In genomic region chr9:32978051-32978450, GRCh38 we compare ENCODE assay signal across 23 cellular contexts. TPM values are rescaled to one million over a fixed set of nuclear protein-coding genes. Genes with fewer than 3 reads are reported as not detected.
DNase-seq lines count a peak whose midpoint lies in the region; FAIRE-seq and TF ChIP-seq lines count a peak whose summit lies in the region.
"Had no signal": no experiment of that assay in that cellular context is flagged by ENCODE, and none has a peak within 500 bp of the region (broad histone marks: within the 10 kb centered on the region; RNA-seq: fewer than 3 reads in every experiment).

No MANE protein-coding gene starts in this region.

- TF ChIP-seq CTCF in MCF 10A (IDR thresholded peaks at IDR 0.05; ENCODE audit: unreplicated experiment) (no peak), mammary epithelial cell (conservative IDR thresholded peaks at IDR 0.05 in 1 of 2, IDR thresholded peaks at IDR 0.05 in 1 of 2; ENCODE audit: extremely low read depth in 1 of 2, insufficient read depth in 1 of 2, low read depth in 1 of 2, low read length in 2 of 2) (no peak), bronchial epithelial cell (IDR thresholded peaks at IDR 0.05; ENCODE audit: insufficient read depth, low read length, severe bottlenecking) (no peak)

- no peak overlapping the region for H3K27ac ChIP-seq in mammary epithelial cell (ENCODE audit: insufficient read depth, low read depth, low read length)
- H3K27ac ChIP-seq: 22Rv1, BLaER1, C4-2B had no signal

- WGBS in mammary epithelial cell (ENCODE audit: low coverage, missing lambda C conversion rate): 83% methylated on average over 2 of the region's 2 CpGs

- H3K79me2 ChIP-seq in mammary epithelial cell (ENCODE audit: insufficient read depth, low read length): peaks cover 3% of the 10 kb centered on the region

- in situ Hi-C loops in mammary epithelial cell (cut with MboI; ENCODE audit: low sequenced_read_pairs in 2 of 2): loop anchor here in 1 of 2 donors (10.0 kb wide), 1 partner anchor 403 kb away; the partner anchor contains the start of gene NDUFB6

- POLR2A ChIA-PET in MCF 10A (lab: Yijun Ruan, JAX): interaction anchor here (0.7 to 1.0 kb wide), 2 partner anchors 440 to 471 kb away, joined by 3 read pairs; no protein-coding TSS in a partner anchor

- peak; percentile 68 for FAIRE-seq in bronchial epithelial cell (lab: Jason Lieb, UNC)
- FAIRE-seq: A204.1, GM12891, GM18507 had no signal

- CTCF ChIA-PET in MCF 10A (lab: Yijun Ruan, JAX): interaction anchor here (1.7 to 3.8 kb wide), 2 partner anchors 389 to 398 kb away, joined by 11 to 22 read pairs; no protein-coding TSS in a partner anchor
- CTCF ChIA-PET in mammary epithelial cell (lab: Charles Lee; ENCODE audit: low non-redundant PET): no interaction called here

- intact Hi-C loops in MCF 10A (cut with micrococcal nuclease): no loop called here
- intact Hi-C loops in mammary epithelial cell (cut with micrococcal nuclease): no loop called here

- no peaks in the 10 kb centered on the region for H3K4me1 Mint-ChIP-seq in activated T-cell treated with anti-CD3 and anti-CD28 coated beads, Interleukin-2, amount 50 U/mL, for 24 hours (ENCODE audit: low read depth)
- H3K4me1 Mint-ChIP-seq in MCF 10A (ENCODE audit: insufficient read depth, unreplicated experiment): no peaks in the 10 kb centered on the region
- H3K4me1 Mint-ChIP-seq: B cell, GM23338, H9 had no signal

- no peak overlapping the region for H3K4me2 ChIP-seq in mammary epithelial cell (ENCODE audit: insufficient read depth, low read depth, low read length)
- H3K4me2 ChIP-seq: BLaER1, GM23338 had no signal

- no peaks in the 10 kb centered on the region for H3K27me3 ChIP-seq in mammary epithelial cell (ENCODE audit: insufficient read depth, low read length)
- no peaks in the 10 kb centered on the region for H3K27me3 ChIP-seq in bronchial epithelial cell (ENCODE audit: control insufficient read depth, insufficient read depth, low read length)
- H3K27me3 ChIP-seq: BLaER1 had no signal

- no peak for DNase-seq in activated T-cell treated with anti-CD3 and anti-CD28 coated beads, Interleukin-2, amount 50 U/mL, for 24 hours
- no peak for DNase-seq in activated T-cell treated with anti-CD3 and anti-CD28 coated beads, Interleukin-2, amount 50 U/mL, for 48 hours
- DNase-seq in MCF 10A (ENCODE audit: unreplicated experiment): no peak
- DNase-seq in mammary epithelial cell: no peak
- no peak for DNase-seq in bronchial epithelial cell (ENCODE audit: low read depth)
- DNase-seq in NCI-H187 treated with DMSO at 0.1 percent for 48 hours (lab: John Stamatoyannopoulos, UW): no peak
- DNase-seq in SK-N-DZ (ENCODE audit: low spot score): no peak
- DNase-seq in NCI-H2227 (lab: John Stamatoyannopoulos, UW; ENCODE audit: unreplicated experiment): no peak
- DNase-seq: Calu3; CD4-positive, CD25-positive, alpha-beta regulatory T cell; CD8-positive, alpha-beta memory T cell; DMS53; DMS79 treated with DMSO at 0.1 percent for 48 hours; GF-D8; H9 had no signal

- no peaks in the 10 kb centered on the region for H3K4me1 ChIP-seq in mammary epithelial cell (ENCODE audit: insufficient read depth, low read length)
- H3K4me1 ChIP-seq: BLaER1 had no signal

- no peaks in the 10 kb centered on the region for H4K20me1 ChIP-seq in mammary epithelial cell (ENCODE audit: insufficient read depth, low read length)
- H4K20me1 ChIP-seq: BLaER1 had no signal

- peaks cover 79% of the 10 kb centered on the region for H3K36me3 Mint-ChIP-seq in activated T-cell treated with anti-CD3 and anti-CD28 coated beads, Interleukin-2, amount 50 U/mL, for 24 hours (ENCODE audit: low read depth)
- peaks cover 63% of the 10 kb centered on the region for H3K36me3 Mint-ChIP-seq in MCF 10A (ENCODE audit: insufficient read depth, unreplicated experiment)

- H3K36me3 ChIP-seq in mammary epithelial cell (ENCODE audit: insufficient read depth, low read length) (peaks cover 28% of the 10 kb centered on the region), bronchial epithelial cell (ENCODE audit: control insufficient read depth, insufficient read depth, low read length) (peaks cover 11% of the 10 kb centered on the region)

- no peak overlapping the region for H3K9ac ChIP-seq in mammary epithelial cell (ENCODE audit: insufficient read depth, low read length)
- H3K9ac ChIP-seq: BLaER1 had no signal

- no peaks in the 10 kb centered on the region for H3K9me3 ChIP-seq in mammary epithelial cell (replicated peaks; ENCODE audit: insufficient read depth, low read length)
- H3K9me3 ChIP-seq: BLaER1 had no signal

- H3K4me3 Mint-ChIP-seq in activated T-cell treated with anti-CD3 and anti-CD28 coated beads, Interleukin-2, amount 50 U/mL, for 24 hours: no peak overlapping the region
- H3K4me3 Mint-ChIP-seq in MCF 10A (ENCODE audit: unreplicated experiment): no peak overlapping the region
- H3K4me3 Mint-ChIP-seq: B cell; CD4-positive, CD25-positive, alpha-beta regulatory T cell; CD8-positive, alpha-beta memory T cell; GM23338; H9 had no signal

- no peak overlapping the region for H3K4me3 ChIP-seq in mammary epithelial cell (replicated peaks in 1 of 3; ENCODE audit: insufficient read depth in 1 of 3, low read depth in 2 of 3, low read length in 3 of 3)
- no peak overlapping the region for H3K4me3 ChIP-seq in bronchial epithelial cell (ENCODE audit: low read depth, low read length)
- H3K4me3 ChIP-seq: BLaER1, GM23338 had no signal

- H3K27me3 Mint-ChIP-seq in activated T-cell treated with anti-CD3 and anti-CD28 coated beads, Interleukin-2, amount 50 U/mL, for 24 hours: no peaks in the 10 kb centered on the region
- H3K27me3 Mint-ChIP-seq in MCF 10A (ENCODE audit: insufficient read depth, unreplicated experiment): no peaks in the 10 kb centered on the region
- H3K27me3 Mint-ChIP-seq: B cell; CD4-positive, CD25-positive, alpha-beta regulatory T cell; CD8-positive, alpha-beta memory T cell had no signal

- H3K9me3 Mint-ChIP-seq in activated T-cell treated with anti-CD3 and anti-CD28 coated beads, Interleukin-2, amount 50 U/mL, for 24 hours: no peaks in the 10 kb centered on the region
- no peaks in the 10 kb centered on the region for H3K9me3 Mint-ChIP-seq in MCF 10A (ENCODE audit: unreplicated experiment)
- H3K9me3 Mint-ChIP-seq: CD4-positive, CD25-positive, alpha-beta regulatory T cell; CD8-positive, alpha-beta memory T cell; GM23338; H9 had no signal

- dilution Hi-C loops in mammary epithelial cell (cut with HindIII; ENCODE audit: low sequenced_read_pairs): no loop called here

- peak overlapping the region; percentile 47 for H3K27ac Mint-ChIP-seq in activated T-cell treated with anti-CD3 and anti-CD28 coated beads, Interleukin-2, amount 50 U/mL, for 24 hours
- peak overlapping the region; percentile 23 for H3K27ac Mint-ChIP-seq in MCF 10A (ENCODE audit: low read depth, unreplicated experiment)
- H3K27ac Mint-ChIP-seq: B cell, GM23338, H9 had no signal

- BruUV-seq in MCF 10A (replicated peaks; lab: Mats Ljungman, UMichigan) (no TSS peak), mammary epithelial cell (replicated peaks; lab: Mats Ljungman, UMichigan) (no TSS peak)

- H2AFZ ChIP-seq in mammary epithelial cell (ENCODE audit: low read depth, low read length): no peak overlapping the region
- H2AFZ ChIP-seq: GM23338 had no signal

RNA-seq across cellular contexts. Expression of gene APTX, which starts 23.4 kb away (rescaled TPM):
- 97.4 and 99.2 TPM in 2 replicates for total RNA-seq in MCF 10A (2022)
- 10 to 100 TPM; 37.5 to 72.2 TPM for total RNA-seq in mammary epithelial cell
- polyA plus RNA-seq in mammary epithelial cell: 46.2 TPM
- 37.8 TPM for polyA minus RNA-seq in mammary epithelial cell
- 66.6 and 67.5 TPM in 2 replicates for total RNA-seq in bronchial epithelial cell
- polyA plus RNA-seq in SK-N-DZ (2014; cell fraction: cytosol; rRNA removed): 49.4 and 55.3 TPM in 2 replicates
- polyA plus RNA-seq in SK-N-DZ (2014; cell fraction: nucleus; rRNA removed): 36.0 and 43.3 TPM in 2 replicates

RNA-seq across cellular contexts. Expression of gene DNAJA1, which starts 47.0 kb away (rescaled TPM):
- 58.2 and 82.7 TPM in 2 replicates for total RNA-seq in MCF 10A (2022)
- 100 to 1,000 TPM in 1 of 2 donors, 10 to 100 TPM in 1; 52.7 to 106 TPM for total RNA-seq in mammary epithelial cell
- 108 TPM for polyA plus RNA-seq in mammary epithelial cell
- polyA minus RNA-seq in mammary epithelial cell: 55.0 TPM
- total RNA-seq in bronchial epithelial cell: 26.1 and 27.3 TPM in 2 replicates
- polyA plus RNA-seq in SK-N-DZ (2014; cell fraction: cytosol; rRNA removed): 289 and 292 TPM in 2 replicates
- 105 and 151 TPM in 2 replicates for polyA plus RNA-seq in SK-N-DZ (2014; cell fraction: nucleus; rRNA removed)
